Comparison of ENCODE assay signal across 24 cellular contexts in the genomic region with DNA sequence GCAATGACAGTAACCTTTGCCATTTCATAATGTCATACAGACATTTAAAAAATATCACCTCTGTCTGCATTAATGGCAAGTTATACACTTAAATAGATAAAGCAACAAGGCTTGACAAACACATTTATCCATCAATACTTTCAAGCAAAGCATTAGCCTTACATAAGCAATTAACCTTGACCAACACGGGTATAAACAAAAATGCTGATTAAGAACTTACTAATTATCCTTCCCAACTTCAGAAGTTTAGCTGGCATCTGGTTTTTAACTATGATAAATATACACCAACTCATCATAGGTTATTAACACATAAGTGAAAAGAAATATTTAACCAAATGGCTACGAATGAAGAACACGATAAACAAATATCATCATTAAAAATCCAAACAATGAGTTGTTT.
A peak's percentile ranks its signal among the peaks of the same experiment; 100 is the strongest.
DNase-seq lines count a peak whose midpoint lies in the region; ATAC-seq, FAIRE-seq and TF ChIP-seq lines count a peak whose summit lies in the region.
"Had no signal": no experiment of that assay in that cellular context is flagged by ENCODE, and none has a peak within 500 bp of the region (broad histone marks: within the 10 kb centered on the region; RNA-seq: fewer than 3 reads in every experiment).

No MANE protein-coding gene starts in this region.

- no peak for TF ChIP-seq RAD21 in HepG2 (CRISPR knock-in tag; IDR thresholded peaks at IDR 0.05)
- TF ChIP-seq RAD21 in K562 (CRISPR knock-in tag; conservative IDR thresholded peaks at IDR 0.05 in 1 of 2, IDR thresholded peaks at IDR 0.05 in 1 of 2): no peak

- H3K9me3 Mint-ChIP-seq in glutamatergic neuron (ENCODE audit: unreplicated experiment): no peaks in the 10 kb centered on the region
- H3K9me3 Mint-ChIP-seq: CD4-positive, alpha-beta T cell had no signal

- WGBS in HepG2 (ENCODE audit: low lambda C conversion rate): 95% methylated on average over 3 of the region's 3 CpGs
- WGBS in right lobe of liver (ENCODE audit: insufficient coverage, low coverage, low lambda C conversion rate, missing lambda C conversion rate): 82% methylated on average over 3 of the region's 3 CpGs
- 80% methylated on average over 3 of the region's 3 CpGs for WGBS in K562 (ENCODE audit: insufficient coverage, low coverage, missing lambda C conversion rate)

- TF ChIP-seq POLR2A in HepG2 (IDR thresholded peaks at IDR 0.05; ENCODE audit: insufficient read depth in 1 of 2, low read depth in 2 of 2, low read length in 2 of 2): no peak
- no peak for TF ChIP-seq POLR2A in right lobe of liver (IDR thresholded peaks at IDR 0.05)
- no peak for TF ChIP-seq POLR2A in K562 (conservative IDR thresholded peaks at IDR 0.05)

- H3K27ac Mint-ChIP-seq in glutamatergic neuron (ENCODE audit: unreplicated experiment): peak overlapping the region; percentile 31
- H3K27ac Mint-ChIP-seq: CD4-positive, alpha-beta T cell; CD8-positive, alpha-beta memory T cell had no signal

- no peaks in the 10 kb centered on the region for H3K27me3 Mint-ChIP-seq in glutamatergic neuron (ENCODE audit: unreplicated experiment)
- H3K27me3 Mint-ChIP-seq: CD4-positive, alpha-beta T cell; CD8-positive, alpha-beta memory T cell had no signal

- POLR2A ChIA-PET in HepG2 (lab: Yijun Ruan, JAX) (no interaction called here), K562 (lab: Yijun Ruan, JAX) (no interaction called here)

- H3K9me3 ChIP-seq in HepG2 (ENCODE audit: low read length) (no peaks in the 10 kb centered on the region), right lobe of liver (no peaks in the 10 kb centered on the region), K562 (replicated peaks; ENCODE audit: control insufficient read depth, insufficient read depth, low read depth, low read length) (no peaks in the 10 kb centered on the region), Karpas-422 (ENCODE audit: low read length) (no peaks in the 10 kb centered on the region)
- H3K9me3 ChIP-seq: BE2C; BLaER1 treated with 17β-estradiol and CSF1 and Interleukin-3, amounts not matched to agents 10 nM and 100 nM had no signal

- H3K27me3 ChIP-seq in HepG2 (ENCODE audit: control insufficient read depth in 1 of 2, insufficient read depth in 2 of 2, low read length in 2 of 2): no peaks in the 10 kb centered on the region
- no peaks in the 10 kb centered on the region for H3K27me3 ChIP-seq in right lobe of liver
- H3K27me3 ChIP-seq in K562 (ENCODE audit: control insufficient read depth in 2 of 2, insufficient read depth in 2 of 2, low read length in 2 of 2): no peaks in the 10 kb centered on the region
- no peaks in the 10 kb centered on the region for H3K27me3 ChIP-seq in Karpas-422 (ENCODE audit: low read length)
- H3K27me3 ChIP-seq: BE2C; BLaER1 treated with 17β-estradiol and CSF1 and Interleukin-3, amounts not matched to agents 10 nM and 100 nM had no signal

- H3K9me1 ChIP-seq in K562 (ENCODE audit: control insufficient read depth, insufficient read depth, low read length): no peaks in the 10 kb centered on the region

- ATAC-seq in HepG2 (no peak), right lobe of liver (no peak), K562 (no peak), HG02642 (IDR thresholded peaks at IDR 0.05; ENCODE audit: poor library complexity, unreplicated experiment) (no peak), GM19328 (IDR thresholded peaks at IDR 0.05; ENCODE audit: unreplicated experiment) (no peak)

- DNase-seq in HepG2 (ENCODE audit: low spot score) (no peak), right lobe of liver (no peak), K562 (ENCODE audit: extremely low read depth in 1 of 4, low spot score in 3 of 4) (no peak), glutamatergic neuron (no peak), NK-92 (lab: John Stamatoyannopoulos, UW; ENCODE audit: unreplicated experiment) (no peak), Karpas-422 (no peak)
- DNase-seq: ACHN; AML-193; BE2C; CD4-positive, alpha-beta T cell; CD8-positive, alpha-beta memory T cell; DMS 273 treated with DMSO at 0.1 percent for 48 hours; DMS79; GF-D8; GM23248; H7 had no signal

- TF ChIP-seq CTCF in HepG2 (CRISPR knock-in tag; IDR thresholded peaks at IDR 0.05): no peak
- TF ChIP-seq CTCF in right lobe of liver (IDR thresholded peaks at IDR 0.05): no peak
- no peak for TF ChIP-seq CTCF in K562 (IDR thresholded peaks at IDR 0.05 in 2 of 3, conservative IDR thresholded peaks at IDR 0.05 in 1 of 3; ENCODE audit: insufficient read depth in 2 of 3, low read depth in 1 of 3, low read length in 3 of 3)
- no peak for TF ChIP-seq CTCF in glutamatergic neuron (IDR thresholded peaks at IDR 0.05; ENCODE audit: partially characterized antibody, unreplicated experiment)

- peaks cover 25% of the 10 kb centered on the region for H3K4me1 Mint-ChIP-seq in glutamatergic neuron (ENCODE audit: low read depth, unreplicated experiment)

- no peak overlapping the region for H3K4me2 ChIP-seq in HepG2 (ENCODE audit: low read depth, low read length)
- H3K4me2 ChIP-seq in K562 (ENCODE audit: insufficient read depth, low read length): no peak overlapping the region
- no peak overlapping the region for H3K4me2 ChIP-seq in Karpas-422 (ENCODE audit: low read depth, low read length, poor library complexity, severe bottlenecking)
- H3K4me2 ChIP-seq: BLaER1 treated with 17β-estradiol and CSF1 and Interleukin-3, amounts not matched to agents 10 nM and 100 nM had no signal

- TF ChIP-seq EP300 in HepG2 (IDR thresholded peaks at IDR 0.05; ENCODE audit: low read depth in 2 of 2, low read length in 2 of 2) (no peak), HepG2 (CRISPR knock-in tag; IDR thresholded peaks at IDR 0.05; ENCODE audit: borderline replicate concordance) (no peak), K562 (IDR thresholded peaks at IDR 0.05; ENCODE audit: low read length) (no peak)

- CTCF ChIA-PET in HepG2 (lab: Yijun Ruan, JAX; ENCODE audit: low intra/inter-chr PET ratio, low total read pairs): no interaction called here
- CTCF ChIA-PET in K562 (lab: Yijun Ruan, JAX; ENCODE audit: low intra/inter-chr PET ratio): no interaction called here

- no peaks in the 10 kb centered on the region for H3K4me1 ChIP-seq in HepG2 (ENCODE audit: insufficient read depth, low read length)
- H3K4me1 ChIP-seq in right lobe of liver: no peaks in the 10 kb centered on the region
- no peaks in the 10 kb centered on the region for H3K4me1 ChIP-seq in K562 (replicated peaks in 1 of 2; ENCODE audit: control insufficient read depth in 2 of 2, insufficient read depth in 2 of 2, low read length in 2 of 2)
- no peaks in the 10 kb centered on the region for H3K4me1 ChIP-seq in Karpas-422 (ENCODE audit: low read length)

- no peaks in the 10 kb centered on the region for H3K36me3 Mint-ChIP-seq in glutamatergic neuron (ENCODE audit: unreplicated experiment)
- H3K36me3 Mint-ChIP-seq: CD14-positive monocyte had no signal

- H2AFZ ChIP-seq in HepG2 (ENCODE audit: low read length) (no peak overlapping the region), K562 (ENCODE audit: low read depth, low read length) (no peak overlapping the region), Karpas-422 (ENCODE audit: low read length) (no peak overlapping the region)
- H2AFZ ChIP-seq: GM23248 had no signal

- H4K20me1 ChIP-seq in HepG2 (ENCODE audit: insufficient read depth, low read length) (no peaks in the 10 kb centered on the region), K562 (replicated peaks; ENCODE audit: control insufficient read depth, insufficient read depth, low read length) (no peaks in the 10 kb centered on the region), Karpas-422 (ENCODE audit: insufficient read depth, low read depth, low read length) (no peaks in the 10 kb centered on the region)
- H4K20me1 ChIP-seq: BLaER1 treated with 17β-estradiol and CSF1 and Interleukin-3, amounts not matched to agents 10 nM and 100 nM had no signal

- BruUV-seq in HepG2 (replicated peaks; lab: Mats Ljungman, UMichigan): no TSS peak
- BruUV-seq in K562 (replicated peaks; lab: Mats Ljungman, UMichigan): no TSS peak

- no peaks in the 10 kb centered on the region for H3K9me2 ChIP-seq in Karpas-422 (replicated peaks; ENCODE audit: insufficient read depth, low read length)

- H3K27ac ChIP-seq in HepG2 (ENCODE audit: extremely low read length, insufficient read depth, low read length): no peak overlapping the region
- H3K27ac ChIP-seq in right lobe of liver: no peak overlapping the region
- H3K27ac ChIP-seq in K562 (ENCODE audit: extremely low read depth, low read depth, low read length): no peak overlapping the region
- no peak overlapping the region for H3K27ac ChIP-seq in Karpas-422 (ENCODE audit: low read length)
- H3K27ac ChIP-seq: 22Rv1; BLaER1 treated with 17β-estradiol and CSF1 and Interleukin-3, amounts not matched to agents 10 nM and 100 nM; GM23248 had no signal

- intact Hi-C loops in HepG2 (cut with micrococcal nuclease; ENCODE audit: unreplicated experiment): no loop called here
- intact Hi-C loops in right lobe of liver (cut with DNase I): no loop called here
- intact Hi-C loops in K562 (cut with micrococcal nuclease): loop anchor here (5.0 kb wide), 1 partner anchor 66 kb away; no protein-coding TSS in a partner anchor

- no peak overlapping the region for H3K4me3 Mint-ChIP-seq in glutamatergic neuron (ENCODE audit: unreplicated experiment)
- H3K4me3 Mint-ChIP-seq: CD14-positive monocyte; CD4-positive, alpha-beta T cell; CD8-positive, alpha-beta memory T cell had no signal

- no peaks in the 10 kb centered on the region for H3K36me3 ChIP-seq in HepG2 (replicated peaks in 1 of 2; ENCODE audit: control insufficient read depth in 1 of 2, insufficient read depth in 2 of 2, low read length in 2 of 2)
- H3K36me3 ChIP-seq in right lobe of liver: no peaks in the 10 kb centered on the region
- H3K36me3 ChIP-seq in K562 (ENCODE audit: control insufficient read depth, insufficient read depth, low read length): no peaks in the 10 kb centered on the region
- no peaks in the 10 kb centered on the region for H3K36me3 ChIP-seq in Karpas-422 (ENCODE audit: insufficient read depth, low read length)
- H3K36me3 ChIP-seq: BE2C; BLaER1 treated with 17β-estradiol and CSF1 and Interleukin-3, amounts not matched to agents 10 nM and 100 nM had no signal

- H3K9ac ChIP-seq in HepG2 (ENCODE audit: insufficient read depth, low read depth, low read length) (no peak overlapping the region), K562 (ENCODE audit: insufficient read depth in 1 of 2, low read depth in 2 of 2, low read length in 2 of 2) (no peak overlapping the region), Karpas-422 (ENCODE audit: low read length) (no peak overlapping the region)
- H3K9ac ChIP-seq: BLaER1 treated with 17β-estradiol and CSF1 and Interleukin-3, amounts not matched to agents 10 nM and 100 nM; GM23248 had no signal

- in situ Hi-C loops in HepG2 (cut with HindIII; ENCODE audit: extremely low pct_ligation_motif_present, low pct_unique_long_range_greater_than_20kb) (no loop called here), K562 (cut with MboI) (no loop called here)

- H3K4me3 ChIP-seq in HepG2 (replicated peaks in 1 of 3; ENCODE audit: insufficient read depth in 1 of 3, low read depth in 2 of 3, low read length in 3 of 3) (no peak overlapping the region), right lobe of liver (no peak overlapping the region), K562 (no peak overlapping the region), Karpas-422 (ENCODE audit: low read length) (no peak overlapping the region)
- H3K4me3 ChIP-seq: BLaER1 treated with 17β-estradiol and CSF1 and Interleukin-3, amounts not matched to agents 10 nM and 100 nM; GM23248 had no signal

- H3K79me2 ChIP-seq in HepG2 (ENCODE audit: insufficient read depth, low read length) (no peaks in the 10 kb centered on the region), K562 (ENCODE audit: control insufficient read depth, insufficient read depth, low read length) (no peaks in the 10 kb centered on the region), Karpas-422 (ENCODE audit: low read length) (peaks cover 9% of the 10 kb centered on the region)

- no peak for FAIRE-seq in HepG2 (lab: Jason Lieb, UNC)
- no peak for FAIRE-seq in K562 (lab: Jason Lieb, UNC)
- FAIRE-seq: GM12891, GM18507, H1 had no signal
